Comparison of ENCODE assay signal across 8 cellular contexts in genomic region chr20:40532103-40532502, GRCh38.
DNase-seq lines count a peak whose midpoint lies in the region; ATAC-seq, FAIRE-seq and TF ChIP-seq lines count a peak whose summit lies in the region.
"Had no signal": no experiment of that assay in that cellular context is flagged by ENCODE, and none has a peak within 500 bp of the region (broad histone marks: within the 10 kb centered on the region; RNA-seq: fewer than 3 reads in every experiment).

No MANE protein-coding gene starts in this region.

- H3K4me2 ChIP-seq in SU-DHL-6 (ENCODE audit: low read depth, low read length, poor library complexity, severe bottlenecking), result no peak overlapping the region

- TF ChIP-seq CTCF in D721Med (IDR thresholded peaks at IDR 0.05; ENCODE audit: insufficient read depth, missing control alignments) (peak; percentile 23), SU-DHL-6 (IDR thresholded peaks at IDR 0.05; ENCODE audit: insufficient read depth, low read length, poor library complexity, severe bottlenecking) (peak; percentile 25), kidney epithelial cell (IDR thresholded peaks at IDR 0.05; ENCODE audit: insufficient read depth, low read length, poor library complexity, severe bottlenecking) (peak; percentile 32)
- no peak for TF ChIP-seq CTCF in CD8-positive, alpha-beta T cell (IDR thresholded peaks at IDR 0.05)

- H3K36me3 Mint-ChIP-seq in CD8-positive, alpha-beta T cell, result no peaks in the 10 kb centered on the region

- no peak overlapping the region for H3K4me3 Mint-ChIP-seq in CD8-positive, alpha-beta T cell

- ATAC-seq in CD8-positive, alpha-beta T cell, result no peak

- H3K9ac ChIP-seq in SU-DHL-6 (ENCODE audit: low read length), result no peak overlapping the region
- H3K9ac ChIP-seq: parathyroid adenoma had no signal

- CTCF ChIA-PET in CD8-positive, alpha-beta T cell (lab: Charles Lee), result no interaction called here

- no peaks in the 10 kb centered on the region for H3K79me2 ChIP-seq in SU-DHL-6 (ENCODE audit: insufficient read depth, low read length)
- H3K79me2 ChIP-seq: parathyroid adenoma had no signal

- H3K9me3 Mint-ChIP-seq in CD8-positive, alpha-beta T cell, result peaks cover 21% of the 10 kb centered on the region

- FAIRE-seq in D721Med (lab: Jason Lieb, UNC), result no peak

- H3K9me2 ChIP-seq in SU-DHL-6 (replicated peaks; ENCODE audit: insufficient read depth, low read length), result no peaks in the 10 kb centered on the region

- no peaks in the 10 kb centered on the region for H3F3A ChIP-seq in SU-DHL-6 (ENCODE audit: insufficient read depth)

- no peak overlapping the region for H3K27ac ChIP-seq in SU-DHL-6 (ENCODE audit: low read depth, low read length)
- H3K27ac ChIP-seq in CD8-positive, alpha-beta T cell (ENCODE audit: low read depth, low read length), result no peak overlapping the region
- H3K27ac ChIP-seq: parathyroid adenoma had no signal

- intact Hi-C loops in CD8-positive, alpha-beta T cell (cut with DNase I, micrococcal nuclease), result no loop called here

- H2AFZ ChIP-seq in SU-DHL-6 (ENCODE audit: low read depth, low read length, severe bottlenecking), result no peak overlapping the region
- H2AFZ ChIP-seq: parathyroid adenoma had no signal

- peaks cover 18% of the 10 kb centered on the region; the same call in 1 of the 2 replicates for H3K9me3 ChIP-seq in SU-DHL-6 (ENCODE audit: insufficient read depth, low read length)
- no peaks in the 10 kb centered on the region for H3K9me3 ChIP-seq in CD8-positive, alpha-beta T cell (ENCODE audit: low read length)

- no peak overlapping the region for H3K27ac Mint-ChIP-seq in CD8-positive, alpha-beta T cell

- POLR2A ChIA-PET in CD8-positive, alpha-beta T cell (lab: Charles Lee), result no interaction called here

- H3K4me1 ChIP-seq in CD8-positive, alpha-beta T cell (ENCODE audit: insufficient read depth, low read length), result no peaks in the 10 kb centered on the region
- H3K4me1 ChIP-seq: parathyroid adenoma had no signal

- H3K4me3 ChIP-seq in H7 (ENCODE audit: insufficient read depth, low read depth, low read length), result no peak overlapping the region
- H3K4me3 ChIP-seq in SU-DHL-6 (ENCODE audit: insufficient read depth, low read length, poor library complexity, severe bottlenecking), result no peak overlapping the region
- H3K4me3 ChIP-seq in kidney epithelial cell (ENCODE audit: low read depth, low read length), result no peak overlapping the region
- H3K4me3 ChIP-seq in CD8-positive, alpha-beta T cell (ENCODE audit: low read depth, low read length), result no peak overlapping the region

- H3K36me3 ChIP-seq in H7 (replicated peaks; ENCODE audit: control insufficient read depth, insufficient read depth, low read length) (no peaks in the 10 kb centered on the region), SU-DHL-6 (ENCODE audit: low read length) (no peaks in the 10 kb centered on the region), kidney epithelial cell (ENCODE audit: control insufficient read depth, insufficient read depth, low read length) (no peaks in the 10 kb centered on the region)
- H3K36me3 ChIP-seq in CD8-positive, alpha-beta T cell (ENCODE audit: insufficient read depth, low read length), result no peaks in the 10 kb centered on the region

- H4K20me1 ChIP-seq in SU-DHL-6 (ENCODE audit: low read depth, low read length), result no peaks in the 10 kb centered on the region

- no peaks in the 10 kb centered on the region for H3K4me1 Mint-ChIP-seq in CD8-positive, alpha-beta T cell (ENCODE audit: low read depth)

- no peaks in the 10 kb centered on the region for H3K27me3 ChIP-seq in H7 (ENCODE audit: control insufficient read depth, insufficient read depth, low read length)
- H3K27me3 ChIP-seq in SU-DHL-6 (ENCODE audit: low read length), result no peaks in the 10 kb centered on the region
- peaks cover 2% of the 10 kb centered on the region for H3K27me3 ChIP-seq in kidney epithelial cell (ENCODE audit: control insufficient read depth, insufficient read depth, low read length)
- H3K27me3 ChIP-seq in CD8-positive, alpha-beta T cell (ENCODE audit: insufficient read depth, low read length), result peaks cover 3% of the 10 kb centered on the region

- H3K27me3 Mint-ChIP-seq in CD8-positive, alpha-beta T cell (ENCODE audit: low read depth), result peaks cover 3% of the 10 kb centered on the region

- no peak for DNase-seq in D721Med (ENCODE audit: insufficient read length, low spot score)
- DNase-seq in H7, result peak; percentile 26
- DNase-seq in kidney epithelial cell (ENCODE audit: low read depth), result no peak
- DNase-seq in CD8-positive, alpha-beta T cell, result no peak
- DNase-seq in central memory CD4-positive, alpha-beta T cell, result no peak
- DNase-seq in mesenteric fat pad (ENCODE audit: low spot score), result no peak
